Comparison of ENCODE assay signal across 7 cellular contexts in the genomic region with DNA sequence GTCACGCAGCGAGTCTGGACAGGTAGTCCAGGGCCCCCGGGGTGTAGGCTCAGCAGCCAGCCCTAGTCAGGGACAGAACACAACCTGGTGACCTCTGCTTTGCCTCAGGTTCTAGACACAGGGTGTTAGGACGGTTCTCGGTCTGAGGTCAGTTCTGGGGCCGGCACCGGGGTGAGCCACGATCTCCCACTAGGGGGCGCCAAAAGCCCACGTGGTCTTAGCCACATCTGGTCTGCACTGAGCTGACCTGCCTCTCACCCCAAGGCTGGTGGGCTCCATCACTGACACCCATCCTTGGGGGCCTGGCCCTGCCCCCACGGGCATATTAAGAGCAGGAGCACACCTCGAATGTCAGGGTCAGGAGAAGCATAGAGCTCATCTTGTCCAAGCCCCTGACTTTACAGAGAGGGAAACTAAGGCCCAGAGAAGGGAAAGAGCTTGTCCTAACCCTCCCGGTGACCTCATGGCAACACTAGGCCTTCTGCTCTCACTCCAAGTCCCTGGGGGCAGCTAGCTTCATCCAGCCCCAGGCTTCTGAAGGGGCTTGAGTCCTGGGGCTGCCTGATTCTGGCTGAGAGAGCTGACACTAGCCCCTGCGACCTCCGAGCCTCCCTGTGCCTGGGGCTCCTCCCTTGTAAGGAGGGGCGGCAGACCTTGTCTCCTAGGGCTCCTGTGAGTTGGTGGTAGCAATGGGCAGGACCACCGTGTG. TPM values are rescaled to one million over a fixed set of nuclear protein-coding genes. Genes with fewer than 3 reads are reported as not detected.
A peak's percentile ranks its signal among the peaks of the same experiment; 100 is the strongest.
DNase-seq lines count a peak whose midpoint lies in the region; ATAC-seq and TF ChIP-seq lines count a peak whose summit lies in the region.

No MANE protein-coding gene starts in this region.

- H3K4me3 ChIP-seq in GM12875 (ENCODE audit: low read depth, low read length) (no peak overlapping the region), lung (no peak overlapping the region)

- DNase-seq in NCI-H526 treated with DMSO at 0.1 percent for 48 hours (lab: John Stamatoyannopoulos, UW): peak; percentile 4
- peak; percentile 73 for DNase-seq in activated CD4-positive, alpha-beta T cell treated with anti-CD3 and anti-CD28 coated beads, Interleukin-2, amount 50 U/mL, for 1 hour
- peak; percentile 86 for DNase-seq in dermis blood vessel endothelial cell
- peak; percentile 83 for DNase-seq in lung (ENCODE audit: low spot score)
- peak; percentile 46 to 48 for DNase-seq in stimulated activated CD8-positive, alpha-beta memory T cell treated with anti-CD3 and anti-CD28 coated beads, Interleukin-15, amount 100 ng/mL, for 4 hours (ENCODE audit: low read depth in 2 of 2)

- H3K9me3 ChIP-seq in lung (ENCODE audit: control insufficient read depth in 2 of 2, insufficient read depth in 1 of 2, low read length in 1 of 2): no peaks in the 10 kb centered on the region

- WGBS in lung, 2 donors: 37 to 42% methylated on average over 17 of the region's 17 CpGs

- no peaks in the 10 kb centered on the region for H3K27me3 ChIP-seq in lung (ENCODE audit: control insufficient read depth, insufficient read depth)

- no peaks in the 10 kb centered on the region for H3K36me3 ChIP-seq in lung (ENCODE audit: control insufficient read depth in 2 of 2, insufficient read depth in 2 of 2, low read length in 2 of 2)

- no peaks in the 10 kb centered on the region for H3K4me1 ChIP-seq in lung (ENCODE audit: control insufficient read depth in 2 of 2, insufficient read depth in 2 of 2, low read length in 2 of 2)

- H3K27ac ChIP-seq in lung (ENCODE audit: low read depth in 1 of 2, low read length in 1 of 2): no peak overlapping the region

- ATAC-seq in HG02870 (IDR thresholded peaks at IDR 0.05; ENCODE audit: unreplicated experiment) (peak; percentile 75), lung (ENCODE audit: insufficient read depth, low FRiP score) (peak; percentile 85)

- TF ChIP-seq CTCF in GM12875 (IDR thresholded peaks at IDR 0.05; ENCODE audit: borderline replicate concordance, insufficient read depth, low read depth, low read length) (peak; percentile 95), lung (IDR thresholded peaks at IDR 0.05; ENCODE audit: control extremely low read depth, extremely low read depth) (peak; percentile 79)

RNA-seq across cellular contexts. Expression of a gene that starts 9.0 kb away (rescaled TPM):
- not detected in 2 replicates for total RNA-seq in dermis blood vessel endothelial cell
- under 1 TPM; 0.09 to 0.31 TPM for total RNA-seq in lung
- polyA plus RNA-seq in lung: under 1 TPM; 0.21 to 0.22 TPM

RNA-seq across cellular contexts. Expression of a gene that starts 43.6 kb away (rescaled TPM):
- 12.9 and 15.1 TPM in 2 replicates for total RNA-seq in dermis blood vessel endothelial cell
- total RNA-seq in lung: 10 to 100 TPM in 1 of 2 donors, 1 to 10 TPM in 1; 2.2 to 11.9 TPM
- 1 to 10 TPM; 7.0 to 8.1 TPM for polyA plus RNA-seq in lung

Comparison
In these comparisons a context has a peak if more than half of its experiments do, and no peak if none do; other contexts are left out.
1. DNase-seq: peak in every context shown above with its lines; median percentile 86 in dermis blood vessel endothelial cell; 83 in lung; 73 in activated CD4-positive, alpha-beta T cell treated with anti-CD3 and anti-CD28 coated beads, Interleukin-2, amount 50 U/mL, for 1 hour; 47 in stimulated activated CD8-positive, alpha-beta memory T cell treated with anti-CD3 and anti-CD28 coated beads, Interleukin-15, amount 100 ng/mL, for 4 hours; 4 in NCI-H526 treated with DMSO at 0.1 percent for 48 hours.